ENCODE assay signal across 23 cellular contexts in the genomic region with DNA sequence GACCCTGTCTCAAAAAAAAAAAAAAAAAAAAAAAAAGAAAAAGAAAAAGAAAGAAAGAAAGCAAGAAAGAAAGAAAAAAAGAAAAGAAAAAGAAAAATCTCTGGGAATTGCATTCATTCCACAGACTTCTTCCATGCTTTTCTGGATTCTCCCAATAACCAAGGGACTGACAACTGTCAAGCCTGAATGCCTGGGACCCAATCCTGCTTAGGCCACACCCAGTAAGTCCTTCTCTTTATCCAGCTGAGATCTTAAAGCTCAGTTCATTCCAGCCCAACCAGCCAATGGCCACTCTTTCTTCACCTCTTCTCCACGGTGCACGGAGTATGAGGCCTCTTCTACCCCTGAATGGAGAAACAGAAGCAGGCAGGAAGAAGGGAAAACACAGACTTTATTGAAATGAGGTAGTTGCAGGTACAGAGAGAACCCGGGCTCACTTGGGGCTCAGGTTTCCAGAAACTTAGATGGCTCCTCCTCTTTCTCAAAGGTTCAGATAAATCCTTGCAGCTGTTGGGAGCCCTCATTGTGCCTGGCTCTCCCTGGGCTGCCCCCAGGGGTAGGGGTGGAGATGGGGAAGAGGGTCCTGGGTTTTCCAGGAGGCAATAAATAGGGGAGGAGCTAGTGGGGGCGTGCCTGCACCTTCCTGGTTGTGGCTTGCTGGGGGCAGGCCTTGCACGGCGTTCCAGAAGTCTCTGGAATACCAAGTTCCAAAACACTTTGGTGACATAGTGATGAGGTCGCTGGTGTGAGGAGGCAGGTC. TPM values are rescaled to one million over a fixed set of nuclear protein-coding genes. Genes with fewer than 3 reads are reported as not detected.
DNase-seq lines count a peak whose midpoint lies in the region; TF ChIP-seq lines count a peak whose summit lies in the region.
"Had no signal": no experiment of that assay in that cellular context is flagged by ENCODE, and none has a peak within 500 bp of the region (broad histone marks: within the 10 kb centered on the region; RNA-seq: fewer than 3 reads in every experiment).

No MANE protein-coding gene starts in this region.

- H3K36me3 Mint-ChIP-seq in nephron (ENCODE audit: low read depth): no peaks in the 10 kb centered on the region
- H3K36me3 Mint-ChIP-seq in activated T-helper 2 cell treated with anti-CD3 and anti-CD28 coated beads, Interferon-gamma antibody, Interleukin-2, Interleukin-4, amounts not matched to agents 10 μg/mL and 5 μg/mL and 100 μg/mL, durations not matched to agents 14 hours and 24 hours and 36 hours (ENCODE audit: low read depth): no peaks in the 10 kb centered on the region
- peaks cover 0 to 5% (median 0%) of the 10 kb centered on the region in 3 donors for H3K36me3 Mint-ChIP-seq in CD8-positive, alpha-beta memory T cell
- H3K36me3 Mint-ChIP-seq: activated naive CD8-positive, alpha-beta T cell had no signal

- peaks cover 65% of the 10 kb centered on the region for H3K4me1 Mint-ChIP-seq in nephron
- peaks cover 5% of the 10 kb centered on the region for H3K4me1 Mint-ChIP-seq in activated T-helper 2 cell treated with anti-CD3 and anti-CD28 coated beads, Interferon-gamma antibody, Interleukin-2, Interleukin-4, amounts not matched to agents 10 μg/mL and 5 μg/mL and 100 μg/mL, durations not matched to agents 14 hours and 24 hours and 36 hours (ENCODE audit: low read depth)
- H3K4me1 Mint-ChIP-seq in CD8-positive, alpha-beta memory T cell: peaks cover 4 to 11% (median 4%) of the 10 kb centered on the region in 3 donors
- H3K4me1 Mint-ChIP-seq: activated B cell treated with CpG ODN at 0.5 μM for 24 hours had no signal

- peak overlapping the region; percentile 35 to 82 (median 53) for H3K4me3 Mint-ChIP-seq in nephron
- no peak overlapping the region for H3K4me3 Mint-ChIP-seq in activated T-helper 2 cell treated with anti-CD3 and anti-CD28 coated beads, Interferon-gamma antibody, Interleukin-2, Interleukin-4, amounts not matched to agents 10 μg/mL and 5 μg/mL and 100 μg/mL, durations not matched to agents 14 hours and 24 hours and 36 hours (ENCODE audit: low read depth)
- peak overlapping the region in 1 of 7 donors; percentile 23 for H3K4me3 Mint-ChIP-seq in CD8-positive, alpha-beta memory T cell
- H3K4me3 Mint-ChIP-seq: activated B cell treated with CpG ODN at 0.5 μM for 24 hours; activated T-helper 1 cell treated with anti-CD3 and anti-CD28 coated beads, Interleukin-12 subunit alpha, Interleukin-12 subunit beta, Interleukin-2, Interleukin-4 antibody, amounts not matched to agents 30 ng/mL and 10 ng/mL and 1 ng/mL, durations not matched to agents 14 hours and 24 hours and 36 hours; stimulated activated naive CD8-positive, alpha-beta T cell treated with anti-CD3 and anti-CD28 coated beads, Interleukin-15, Interleukin-2, amounts not matched to agents 100 ng/mL and 50 ng/mL, for 24 hours; T-helper 2 cell treated with Interferon-gamma antibody and Interleukin-4, amounts not matched to agents 5 μg/mL and 100 μg/mL, for 36 hours had no signal

- peak; percentile 34 for DNase-seq in GM13977 (ENCODE audit: low spot score)
- no peak for DNase-seq in HEK293T (ENCODE audit: extremely low spot score)
- DNase-seq in ecto neural progenitor cell (ENCODE audit: low spot score): peak; percentile 58
- no peak for DNase-seq in NCI-H2081 (lab: John Stamatoyannopoulos, UW)
- no peak for DNase-seq in activated T-helper 2 cell treated with anti-CD3 and anti-CD28 coated beads, Interferon-gamma antibody, Interleukin-2, Interleukin-4, amounts not matched to agents 10 μg/mL and 5 μg/mL and 100 μg/mL, durations not matched to agents 14 hours and 24 hours and 36 hours (ENCODE audit: low spot score)
- DNase-seq in RPMI8226: no peak
- no peak for DNase-seq in CD8-positive, alpha-beta memory T cell
- DNase-seq: activated B cell treated with CpG ODN at 0.5 μM for 24 hours; C1 segment of cervical spinal cord; cerebellar nuclear complex; dorsolateral prefrontal cortex; glutamatergic neuron; Kasumi-1; naive thymus-derived CD4-positive, alpha-beta T cell; NCI-H774; ovary; thyroid gland had no signal

- peaks cover 71% of the 10 kb centered on the region for H3K27me3 Mint-ChIP-seq in nephron (ENCODE audit: low read depth)
- H3K27me3 Mint-ChIP-seq in activated T-helper 2 cell treated with anti-CD3 and anti-CD28 coated beads, Interferon-gamma antibody, Interleukin-2, Interleukin-4, amounts not matched to agents 10 μg/mL and 5 μg/mL and 100 μg/mL, durations not matched to agents 14 hours and 24 hours and 36 hours (ENCODE audit: low read depth): peaks cover 52% of the 10 kb centered on the region
- H3K27me3 Mint-ChIP-seq in CD8-positive, alpha-beta memory T cell: peaks cover 34 to 41% of the 10 kb centered on the region in 2 donors

- H3K27ac Mint-ChIP-seq in nephron: peak overlapping the region; percentile 86 to 93 (median 88)
- H3K27ac Mint-ChIP-seq in activated T-helper 2 cell treated with anti-CD3 and anti-CD28 coated beads, Interferon-gamma antibody, Interleukin-2, Interleukin-4, amounts not matched to agents 10 μg/mL and 5 μg/mL and 100 μg/mL, durations not matched to agents 14 hours and 24 hours and 36 hours: no peak overlapping the region
- no peak overlapping the region for H3K27ac Mint-ChIP-seq in CD8-positive, alpha-beta memory T cell
- H3K27ac Mint-ChIP-seq: activated B cell treated with CpG ODN at 0.5 μM for 24 hours; activated naive CD8-positive, alpha-beta T cell; activated T-helper 1 cell treated with anti-CD3 and anti-CD28 coated beads, Interleukin-12 subunit alpha, Interleukin-12 subunit beta, Interleukin-2, Interleukin-4 antibody, amounts not matched to agents 30 ng/mL and 10 ng/mL and 1 ng/mL, durations not matched to agents 14 hours and 24 hours and 36 hours; stimulated activated naive CD8-positive, alpha-beta T cell treated with anti-CD3 and anti-CD28 coated beads, Interleukin-15, Interleukin-2, amounts not matched to agents 100 ng/mL and 50 ng/mL, for 24 hours; T-helper 2 cell treated with Interferon-gamma antibody and Interleukin-4, amounts not matched to agents 5 μg/mL and 100 μg/mL, for 36 hours had no signal

- TF ChIP-seq CTCF in GM13977 (IDR thresholded peaks at IDR 0.05; ENCODE audit: extremely low read depth, insufficient read depth, missing control alignments) (no peak), nephron (IDR thresholded peaks at IDR 0.05; ENCODE audit: unreplicated experiment in 3 of 3) (no peak)

- no peak overlapping the region for H3K4me3 ChIP-seq in CD8-positive, alpha-beta memory T cell (ENCODE audit: low read length)
- H3K4me3 ChIP-seq: dorsolateral prefrontal cortex, ovary, right atrium auricular region, thyroid gland had no signal

- POLR2A ChIA-PET in HEK293T (lab: Yijun Ruan, JAX): interaction anchor here (0.9 kb wide), 1 partner anchor 18 kb away, joined by 3 read pairs; no protein-coding TSS in a partner anchor
- POLR2A ChIA-PET in CD8-positive, alpha-beta memory T cell (lab: Charles Lee): no interaction called here

- no peaks in the 10 kb centered on the region for H3K36me3 ChIP-seq in CD8-positive, alpha-beta memory T cell (ENCODE audit: insufficient read depth, low read length)
- H3K36me3 ChIP-seq: ovary, right atrium auricular region, thyroid gland had no signal

- in situ Hi-C loops in GM13977 (cut with MboI; ENCODE audit: low pct_unique_long_range_greater_than_20kb, low sequenced_read_pairs, unreplicated experiment): no loop called here

- H3K27ac ChIP-seq in CD8-positive, alpha-beta memory T cell (ENCODE audit: low read depth, low read length): no peak overlapping the region
- H3K27ac ChIP-seq: dorsolateral prefrontal cortex, ovary, right atrium auricular region, thyroid gland had no signal

- peaks cover 5% of the 10 kb centered on the region for H3K27me3 ChIP-seq in CD8-positive, alpha-beta memory T cell (ENCODE audit: insufficient read depth, low read length, poor library complexity, severe bottlenecking)
- H3K27me3 ChIP-seq: ovary had no signal

- H3K4me1 ChIP-seq in CD8-positive, alpha-beta memory T cell (ENCODE audit: insufficient read depth, low read length): no peaks in the 10 kb centered on the region
- H3K4me1 ChIP-seq: thyroid gland had no signal

- CTCF ChIA-PET in HEK293T (lab: Yijun Ruan, JAX): no interaction called here
- CTCF ChIA-PET in CD8-positive, alpha-beta memory T cell (lab: Charles Lee): interaction anchor here (1.4 kb wide), 1 partner anchor 36 kb away, joined by 4 read pairs; no protein-coding TSS in a partner anchor

- no peaks in the 10 kb centered on the region for H3K9me3 ChIP-seq in CD8-positive, alpha-beta memory T cell (ENCODE audit: low read length)
- H3K9me3 ChIP-seq: ovary, right atrium auricular region, thyroid gland had no signal

- intact Hi-C loops in activated T-helper 2 cell treated with anti-CD3 and anti-CD28 coated beads, Interferon-gamma antibody, Interleukin-2, Interleukin-4, amounts not matched to agents 10 μg/mL and 5 μg/mL and 100 μg/mL, durations not matched to agents 14 hours and 24 hours and 36 hours (cut with micrococcal nuclease): no loop called here

- H3K9me3 Mint-ChIP-seq in nephron: no peaks in the 10 kb centered on the region
- no peaks in the 10 kb centered on the region for H3K9me3 Mint-ChIP-seq in activated T-helper 2 cell treated with anti-CD3 and anti-CD28 coated beads, Interferon-gamma antibody, Interleukin-2, Interleukin-4, amounts not matched to agents 10 μg/mL and 5 μg/mL and 100 μg/mL, durations not matched to agents 14 hours and 24 hours and 36 hours
- H3K9me3 Mint-ChIP-seq in CD8-positive, alpha-beta memory T cell: no peaks in the 10 kb centered on the region
- H3K9me3 Mint-ChIP-seq: activated B cell treated with CpG ODN at 0.5 μM for 24 hours; activated T-helper 1 cell treated with anti-CD3 and anti-CD28 coated beads, Interleukin-12 subunit alpha, Interleukin-12 subunit beta, Interleukin-2, Interleukin-4 antibody, amounts not matched to agents 30 ng/mL and 10 ng/mL and 1 ng/mL, durations not matched to agents 14 hours and 24 hours and 36 hours; naive thymus-derived CD4-positive, alpha-beta T cell; stimulated activated naive CD8-positive, alpha-beta T cell treated with anti-CD3 and anti-CD28 coated beads, Interleukin-15, Interleukin-2, amounts not matched to agents 100 ng/mL and 50 ng/mL, for 24 hours; T-helper 2 cell treated with Interferon-gamma antibody and Interleukin-4, amounts not matched to agents 5 μg/mL and 100 μg/mL, for 36 hours had no signal

RNA-seq across cellular contexts. Expression of a gene that starts 2.5 kb away (rescaled TPM):
- not detected in 2 replicates for total RNA-seq in activated T-helper 2 cell treated with anti-CD3 and anti-CD28 coated beads, Interferon-gamma antibody, Interleukin-2, Interleukin-4, amounts not matched to agents 10 μg/mL and 5 μg/mL and 100 μg/mL, durations not matched to agents 14 hours and 24 hours and 36 hours
- not detected for total RNA-seq in CD8-positive, alpha-beta memory T cell
- polyA plus RNA-seq in CD8-positive, alpha-beta memory T cell: not detected
- total RNA-seq: activated B cell treated with CpG ODN at 0.5 μM for 24 hours; activated T-helper 1 cell treated with anti-CD3 and anti-CD28 coated beads, Interleukin-12 subunit alpha, Interleukin-12 subunit beta, Interleukin-2, Interleukin-4 antibody, amounts not matched to agents 30 ng/mL and 10 ng/mL and 1 ng/mL, durations not matched to agents 14 hours and 24 hours and 36 hours; dorsolateral prefrontal cortex; naive thymus-derived CD4-positive, alpha-beta T cell; ovary; right atrium auricular region; thyroid gland had no signal
- polyA plus RNA-seq: naive thymus-derived CD4-positive, alpha-beta T cell; ovary had no signal

RNA-seq across cellular contexts. Expression of a gene that starts 16.6 kb away (rescaled TPM):
- 22.2 and 23.9 TPM in 2 replicates for total RNA-seq in activated T-helper 2 cell treated with anti-CD3 and anti-CD28 coated beads, Interferon-gamma antibody, Interleukin-2, Interleukin-4, amounts not matched to agents 10 μg/mL and 5 μg/mL and 100 μg/mL, durations not matched to agents 14 hours and 24 hours and 36 hours
- 10 to 100 TPM; 16.7 to 18.3 TPM for total RNA-seq in CD8-positive, alpha-beta memory T cell
- 12.8 TPM for polyA plus RNA-seq in CD8-positive, alpha-beta memory T cell

RNA-seq across cellular contexts. Expression of a gene that starts 49.8 kb away (rescaled TPM):
- total RNA-seq in activated T-helper 2 cell treated with anti-CD3 and anti-CD28 coated beads, Interferon-gamma antibody, Interleukin-2, Interleukin-4, amounts not matched to agents 10 μg/mL and 5 μg/mL and 100 μg/mL, durations not matched to agents 14 hours and 24 hours and 36 hours: 3.0 and 3.3 TPM in 2 replicates
- total RNA-seq in CD8-positive, alpha-beta memory T cell: 1 to 10 TPM; 3.4 to 3.7 TPM
- 0.33 TPM for polyA plus RNA-seq in CD8-positive, alpha-beta memory T cell
- polyA plus RNA-seq: naive thymus-derived CD4-positive, alpha-beta T cell had no signal

Comparison
In these comparisons a context has a peak if more than half of its experiments do, and no peak if none do; other contexts are left out.
1. DNase-seq: peak in GM13977 (single experiment) and ecto neural progenitor cell (single experiment); none in HEK293T (single experiment), NCI-H2081 (0 of 2), activated T-helper 2 cell treated with anti-CD3 and anti-CD28 coated beads, Interferon-gamma antibody, Interleukin-2, Interleukin-4, amounts not matched to agents 10 μg/mL and 5 μg/mL and 100 μg/mL, durations not matched to agents 14 hours and 24 hours and 36 hours (single experiment), RPMI8226 (single experiment) and CD8-positive, alpha-beta memory T cell (0 of 5).
2. H3K27ac Mint-ChIP-seq: peak in nephron (3 of 3); none in activated T-helper 2 cell treated with anti-CD3 and anti-CD28 coated beads, Interferon-gamma antibody, Interleukin-2, Interleukin-4, amounts not matched to agents 10 μg/mL and 5 μg/mL and 100 μg/mL, durations not matched to agents 14 hours and 24 hours and 36 hours (single experiment) and CD8-positive, alpha-beta memory T cell (0 of 8).